Comparison of ENCODE assay signal across 1 cellular context in genomic region chr18:56637897-56638231, GRCh38.
TF ChIP-seq lines count a peak whose summit lies in the region.

No MANE protein-coding gene starts in this region.

TF ChIP-seq in HCT116, 20 proteins besides CTCF, POLR2A, EP300 and RAD21 (continued from another document):
- TF ChIP-seq, protein P1, sequence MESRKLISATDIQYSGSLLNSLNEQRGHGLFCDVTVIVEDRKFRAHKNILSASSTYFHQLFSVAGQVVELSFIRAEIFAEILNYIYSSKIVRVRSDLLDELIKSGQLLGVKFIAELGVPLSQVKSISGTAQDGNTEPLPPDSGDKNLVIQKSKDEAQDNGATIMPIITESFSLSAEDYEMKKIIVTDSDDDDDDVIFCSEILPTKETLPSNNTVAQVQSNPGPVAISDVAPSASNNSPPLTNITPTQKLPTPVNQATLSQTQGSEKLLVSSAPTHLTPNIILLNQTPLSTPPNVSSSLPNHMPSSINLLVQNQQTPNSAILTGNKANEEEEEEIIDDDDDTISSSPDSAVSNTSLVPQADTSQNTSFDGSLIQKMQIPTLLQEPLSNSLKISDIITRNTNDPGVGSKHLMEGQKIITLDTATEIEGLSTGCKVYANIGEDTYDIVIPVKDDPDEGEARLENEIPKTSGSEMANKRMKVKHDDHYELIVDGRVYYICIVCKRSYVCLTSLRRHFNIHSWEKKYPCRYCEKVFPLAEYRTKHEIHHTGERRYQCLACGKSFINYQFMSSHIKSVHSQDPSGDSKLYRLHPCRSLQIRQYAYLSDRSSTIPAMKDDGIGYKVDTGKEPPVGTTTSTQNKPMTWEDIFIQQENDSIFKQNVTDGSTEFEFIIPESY (IDR thresholded peaks at IDR 0.05; ENCODE audit: extremely low read depth, insufficient replicate concordance, low read length): no peak
- no peak for TF ChIP-seq JUND (IDR thresholded peaks at IDR 0.05)
- no peak for TF ChIP-seq SP1 (IDR thresholded peaks at IDR 0.05; ENCODE audit: low read depth)
- no peak for TF ChIP-seq ELF1 (IDR thresholded peaks at IDR 0.05; ENCODE audit: borderline replicate concordance, low read depth)
- TF ChIP-seq YY1 (IDR thresholded peaks at IDR 0.05; ENCODE audit: extremely low read depth, insufficient replicate concordance, low read depth, low read length): no peak
- TF ChIP-seq SIN3A (IDR thresholded peaks at IDR 0.05; ENCODE audit: low read depth): no peak
- TF ChIP-seq EGR1 (IDR thresholded peaks at IDR 0.05; ENCODE audit: low read depth): no peak
- no peak for TF ChIP-seq ATF3 (IDR thresholded peaks at IDR 0.05)
- no peak for TF ChIP-seq CEBPB (IDR thresholded peaks at IDR 0.05; ENCODE audit: low read depth)
- TF ChIP-seq CBX3 (IDR thresholded peaks at IDR 0.05; ENCODE audit: low read depth): no peak
- no peak for TF ChIP-seq ZNF274 (IDR thresholded peaks at IDR 0.05; ENCODE audit: low read depth, low read length)
- no peak for TF ChIP-seq EZH2phosphoT487 (IDR thresholded peaks at IDR 0.05; ENCODE audit: borderline replicate concordance)
- TF ChIP-seq ZFX (IDR thresholded peaks at IDR 0.05): no peak
- TF ChIP-seq MAX (IDR thresholded peaks at IDR 0.05): no peak
- no peak for TF ChIP-seq EZH2 (IDR thresholded peaks at IDR 0.05)
- no peak for TF ChIP-seq TCF7L2 (IDR thresholded peaks at IDR 0.05; ENCODE audit: borderline replicate concordance, extremely low read depth, insufficient read depth, insufficient read length)
- TF ChIP-seq POLR2AphosphoS5 (IDR thresholded peaks at IDR 0.05; ENCODE audit: low read depth, low read length): no peak
